Comparison of ENCODE assay signal across 8 cellular contexts in the genomic region with DNA sequence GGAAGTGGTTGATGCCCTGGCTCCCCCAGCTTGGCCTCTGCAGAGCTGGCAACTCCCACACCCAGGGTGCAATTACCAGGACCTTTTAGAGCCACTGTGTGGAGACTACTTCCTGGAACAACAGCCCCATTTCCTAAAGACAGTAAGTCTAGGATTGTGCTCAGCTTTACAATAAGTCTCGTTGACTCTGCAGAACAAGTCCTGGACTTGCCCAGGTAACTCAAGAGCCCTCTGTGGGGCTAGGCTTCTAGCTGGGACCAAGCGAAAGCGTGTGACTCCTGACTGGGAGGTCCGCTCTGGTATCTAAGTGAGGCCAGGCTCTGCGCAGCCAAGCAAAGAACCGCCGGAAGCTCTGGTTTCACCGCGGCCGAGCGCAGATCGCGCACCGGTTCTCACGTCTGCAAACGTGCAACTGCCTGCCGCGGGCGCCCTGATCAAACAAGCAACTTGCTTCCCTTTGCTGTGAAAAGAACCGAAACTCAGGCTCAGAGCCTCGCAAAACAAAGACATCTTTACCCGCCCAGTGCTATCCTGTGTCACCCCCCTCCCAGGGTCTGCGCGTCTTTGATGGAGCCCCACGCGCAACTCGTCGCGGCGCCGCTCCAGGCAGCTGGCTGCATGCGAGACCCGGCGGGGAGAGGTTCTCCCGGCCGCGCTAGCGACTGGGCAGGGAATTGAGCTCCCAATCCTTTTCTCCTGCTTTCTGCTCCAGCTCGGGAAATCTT. TPM values are rescaled to one million over a fixed set of nuclear protein-coding genes. Genes with fewer than 3 reads are reported as not detected.
A peak's percentile ranks its signal among the peaks of the same experiment; 100 is the strongest.
DNase-seq lines count a peak whose midpoint lies in the region; ATAC-seq, FAIRE-seq and TF ChIP-seq lines count a peak whose summit lies in the region.

No MANE protein-coding gene starts in this region.

- no peaks in the 10 kb centered on the region for H3K36me3 ChIP-seq in fibroblast of lung (ENCODE audit: control insufficient read depth, insufficient read depth, low read length)
- H3K36me3 ChIP-seq in pancreas: no peaks in the 10 kb centered on the region

- ATAC-seq in HG02610 (IDR thresholded peaks at IDR 0.05; ENCODE audit: unreplicated experiment) (peak; percentile 81), pancreas (peak; percentile 22 to 63 (median 56))

- H3K4me3 ChIP-seq in fibroblast of lung (replicated peaks in 1 of 4; ENCODE audit: control extremely low read depth in 1 of 4, insufficient read depth in 1 of 4, low read depth in 3 of 4, low read length in 4 of 4) (peak overlapping the region; percentile 34 to 56 (median 42)), pancreas (peak overlapping the region in 3 of 4 donors; percentile 8 to 43 (median 30))

- H2AFZ ChIP-seq in fibroblast of lung (ENCODE audit: low read length): peak overlapping the region; percentile 92

- H3K27ac ChIP-seq in fibroblast of lung (ENCODE audit: insufficient read depth, low read length) (no peak overlapping the region), pancreas (peak overlapping the region; percentile 3 to 52 (median 36))

- no peaks in the 10 kb centered on the region for H3K27me3 ChIP-seq in fibroblast of lung (ENCODE audit: control insufficient read depth, insufficient read depth, low read length)
- H3K27me3 ChIP-seq in pancreas: no peaks in the 10 kb centered on the region

- H3K4me1 ChIP-seq in fibroblast of lung (ENCODE audit: control insufficient read depth, extremely low read depth, insufficient read depth, low read length) (peaks cover 5% of the 10 kb centered on the region), pancreas (no peaks in the 10 kb centered on the region)

- peak; percentile 7 for DNase-seq in activated effector memory CD4-positive, alpha-beta T cell treated with Interleukin-2 at 50 U/mL for 16 hours
- DNase-seq in activated effector memory CD4-positive, alpha-beta T cell treated with anti-CD3 and anti-CD28 coated beads, Interleukin-2, amount 50 U/mL, for 16 hours: no peak
- DNase-seq in NCI-H1092 treated with DMSO at 0.1 percent for 48 hours (lab: John Stamatoyannopoulos, UW) (peak; percentile 42), fibroblast of lung (ENCODE audit: low read depth in 2 of 2) (peak; percentile 36 to 75), pancreas (peak in 5 of 6 donors; percentile 27 to 79 (median 48)), NCI-H1694 (lab: John Stamatoyannopoulos, UW) (no peak)
- DNase-seq in activated CD4-positive, CD25-positive, alpha-beta regulatory T cell treated with anti-CD3 and anti-CD28 coated beads, Interleukin-2, amount 50 U/mL, for 72 hours: peak; percentile 46

- H3K9me3 ChIP-seq in fibroblast of lung (ENCODE audit: control insufficient read depth, insufficient read depth, low read depth, low read length): no peaks in the 10 kb centered on the region
- H3K9me3 ChIP-seq in pancreas: no peaks in the 10 kb centered on the region

- 7% methylated on average over 39 of the region's 39 CpGs for WGBS in pancreas, 2 donors

- peak overlapping the region; percentile 26 for H3K9ac ChIP-seq in fibroblast of lung (ENCODE audit: insufficient read depth, low read length)

- no peaks in the 10 kb centered on the region for H4K20me1 ChIP-seq in fibroblast of lung (ENCODE audit: control insufficient read depth, extremely low read depth, insufficient read depth, low read length)

- FAIRE-seq in pancreas (lab: Jason Lieb, UNC): no peak

- peak overlapping the region; percentile 84 for H3K4me2 ChIP-seq in fibroblast of lung (ENCODE audit: extremely low read depth, insufficient read depth, low read length)

- TF ChIP-seq CTCF in fibroblast of lung (conservative IDR thresholded peaks at IDR 0.05 in 1 of 2, IDR thresholded peaks at IDR 0.05 in 1 of 2; ENCODE audit: low read depth in 1 of 2, low read length in 2 of 2) (no peak), pancreas (IDR thresholded peaks at IDR 0.05) (no peak)

- intact Hi-C loops in pancreas (cut with DNase I): no loop called here

- H3K79me2 ChIP-seq in fibroblast of lung (ENCODE audit: control insufficient read depth, insufficient read depth, low read length): peaks cover 2% of the 10 kb centered on the region

RNA-seq across cellular contexts. Expression of a gene that starts 4.4 kb away (rescaled TPM):
- total RNA-seq in fibroblast of lung: 12.1 and 24.3 TPM in 2 replicates
- polyA plus RNA-seq in fibroblast of lung: 199 and 390 TPM in 2 replicates
- 236 and 460 TPM in 2 replicates for polyA plus RNA-seq in fibroblast of lung (2012)
- 188 and 437 TPM in 2 replicates for polyA minus RNA-seq in fibroblast of lung (ENCODE audit: low replicate concordance)
- total RNA-seq in pancreas: 100 to 1,000 TPM in 1 of 6 donors, 10 to 100 TPM in 5; 44.1 to 120 (median 53.1) TPM
- polyA plus RNA-seq in pancreas: 10 to 100 TPM; 54.5 to 98.4 TPM

Comparison
In these comparisons a context has a peak if more than half of its experiments do, and no peak if none do; other contexts are left out.
1. DNase-seq: peak in activated effector memory CD4-positive, alpha-beta T cell treated with Interleukin-2 at 50 U/mL for 16 hours (single experiment), NCI-H1092 treated with DMSO at 0.1 percent for 48 hours (single experiment), activated CD4-positive, CD25-positive, alpha-beta regulatory T cell treated with anti-CD3 and anti-CD28 coated beads, Interleukin-2, amount 50 U/mL, for 72 hours (single experiment), fibroblast of lung (2 of 2) and pancreas (5 of 6); none in activated effector memory CD4-positive, alpha-beta T cell treated with anti-CD3 and anti-CD28 coated beads, Interleukin-2, amount 50 U/mL, for 16 hours (single experiment) and NCI-H1694 (single experiment).